In the genomic region with DNA sequence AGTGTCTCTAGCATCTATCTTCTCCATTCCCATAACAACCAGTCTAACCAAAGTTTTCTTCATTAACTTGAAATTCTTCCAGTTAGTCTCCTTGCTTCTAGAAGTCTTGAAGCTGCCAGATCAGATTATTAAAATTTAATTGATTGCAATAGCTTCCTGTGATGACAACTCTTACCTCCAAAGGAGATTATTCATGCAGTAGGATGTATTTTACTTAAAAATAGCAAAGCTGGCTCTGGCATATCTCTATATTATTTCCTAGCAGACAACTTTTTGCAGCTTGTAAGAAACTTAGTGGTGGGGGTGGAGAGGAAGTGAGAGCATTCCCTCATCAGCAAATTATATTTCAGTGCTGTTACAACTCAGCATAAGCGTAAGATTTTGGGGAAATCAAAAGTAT, we compare ENCODE assay signal across 27 cellular contexts.
"Had no signal": no experiment of that assay in that cellular context is flagged by ENCODE, and none has a peak within 500 bp of the region (broad histone marks: within the 10 kb centered on the region; RNA-seq: fewer than 3 reads in every experiment).

No MANE protein-coding gene starts in this region.

- H3K4me3 ChIP-seq: body of pancreas, colonic mucosa, esophagus squamous epithelium, gastroesophageal sphincter, heart right ventricle had no signal

- H3K27ac ChIP-seq: body of pancreas, colonic mucosa, epithelial cell of prostate, esophagus squamous epithelium, gastroesophageal sphincter, heart right ventricle had no signal

- H3K4me1 ChIP-seq: body of pancreas, colonic mucosa, esophagus squamous epithelium, gastroesophageal sphincter, heart right ventricle had no signal

- H3K9me3 ChIP-seq: body of pancreas, colonic mucosa, esophagus squamous epithelium, gastroesophageal sphincter, heart right ventricle had no signal

- ATAC-seq: activated CD4-positive, alpha-beta T cell treated with anti-CD3 and anti-CD28 coated beads for 36 hours; activated CD8-positive, alpha-beta memory T cell treated with anti-CD3 and anti-CD28 coated beads, Interleukin-2, amount 10 ng/mL, durations not matched to agents 7 days and 5 days; activated CD8-positive, alpha-beta T cell treated with anti-CD3 and anti-CD28 coated beads, Interleukin-2, amount 10 ng/mL, durations not matched to agents 7 days and 5 days; activated T-cell treated with anti-CD3 and anti-CD28 coated beads, Interleukin-2, amount 50 U/mL, for 4 hours; activated T-helper 17 cell treated with anti-CD3 and anti-CD28 coated beads, Interleukin-2, amount 50 U/mL, for 72 hours; body of pancreas; gastroesophageal sphincter; heart right ventricle had no signal

- H3K36me3 ChIP-seq: colonic mucosa, esophagus squamous epithelium, gastroesophageal sphincter, heart right ventricle had no signal

- DNase-seq: activated CD4-positive, alpha-beta memory T cell treated with anti-CD3 and anti-CD28 coated beads for 36 hours; activated CD4-positive, alpha-beta T cell treated with anti-CD3 and anti-CD28 coated beads for 36 hours; activated CD4-positive, alpha-beta T cell treated with anti-CD3 and anti-CD28 coated beads, Interleukin-2, amount 10 ng/mL, durations not matched to agents 24 days and 14 days; activated CD4-positive, CD25-positive, alpha-beta regulatory T cell; activated CD4-positive, CD25-positive, alpha-beta regulatory T cell treated with anti-CD3 and anti-CD28 coated beads, Interleukin-2, amount 50 U/mL, for 72 hours; activated CD8-positive, alpha-beta memory T cell treated with anti-CD3 and anti-CD28 coated beads, Interleukin-2, amount 10 ng/mL, durations not matched to agents 7 days and 5 days; activated CD8-positive, alpha-beta T cell treated with anti-CD3 and anti-CD28 coated beads, Interleukin-2, amount 10 ng/mL, durations not matched to agents 7 days and 5 days; activated effector memory CD4-positive, alpha-beta T cell treated with Interleukin-2 at 50 U/mL for 16 hours; activated gamma-delta T cell treated with Interleukin-2 at 50 U/mL for 16 hours; activated naive CD4-positive, alpha-beta T cell treated with anti-CD3 and anti-CD28 coated beads, Interleukin-2, amount 50 U/mL, for 16 hours; activated naive CD4-positive, alpha-beta T cell treated with Interleukin-2 at 50 U/mL for 16 hours; activated T-cell treated with anti-CD3 and anti-CD28 coated beads, Interleukin-2, amount 50 U/mL, for 4 hours; amniotic stem cell; anterior cingulate cortex; body of pancreas; cerebellar nuclear complex; colonic mucosa; effector CD8-positive, alpha-beta T cell; esophagus squamous epithelium; foreskin melanocyte; heart right ventricle; T-helper 2 cell had no signal

- H3K27me3 ChIP-seq: body of pancreas, colonic mucosa, esophagus squamous epithelium, gastroesophageal sphincter, heart right ventricle had no signal

- FAIRE-seq: endometrium, endothelial cell of umbilical vein had no signal
